In genomic region chr12:24378548-24379011, GRCh38 we compare ENCODE assay signal across 1 cellular context.
TF ChIP-seq lines count a peak whose summit lies in the region.

No MANE protein-coding gene starts in this region.

TF ChIP-seq in HEK293, 187 proteins besides CTCF, POLR2A, EP300 and RAD21 (continued from another document and continues in another):
- TF ChIP-seq ATF2 (tag by site-specific recombination; IDR thresholded peaks at IDR 0.05; ENCODE audit: low read depth) (peak; percentile 73; the same call in 1 of the 2 replicates), KLF16 (tag by site-specific recombination; IDR thresholded peaks at IDR 0.05) (no peak), ZNF133 (tag by site-specific recombination; IDR thresholded peaks at IDR 0.05) (no peak), REPIN1 (tag by site-specific recombination; IDR thresholded peaks at IDR 0.05; ENCODE audit: low read depth) (no peak), ZNF776 (tag by site-specific recombination; IDR thresholded peaks at IDR 0.05; ENCODE audit: borderline replicate concordance) (no peak), ZNF777 (tag by site-specific recombination; IDR thresholded peaks at IDR 0.05; ENCODE audit: borderline replicate concordance) (no peak), ZNF518A (tag by site-specific recombination; conservative IDR thresholded peaks at IDR 0.05; ENCODE audit: low read depth) (no peak; the same call in 1 of the 2 replicates), ZNF785 (tag by site-specific recombination; IDR thresholded peaks at IDR 0.05) (no peak), ZNF132 (tag by site-specific recombination; IDR thresholded peaks at IDR 0.05; ENCODE audit: borderline replicate concordance) (no peak), REST (tag by site-specific recombination; IDR thresholded peaks at IDR 0.05) (no peak), PRDM6 (tag by site-specific recombination; IDR thresholded peaks at IDR 0.05) (peak; percentile 97), ZNF670 (tag by site-specific recombination; IDR thresholded peaks at IDR 0.05; ENCODE audit: low read depth) (no peak), ZNF221 (tag by site-specific recombination; IDR thresholded peaks at IDR 0.05; ENCODE audit: borderline replicate concordance) (no peak; the same call in 1 of the 2 replicates), ZNF792 (tag by site-specific recombination; IDR thresholded peaks at IDR 0.05) (no peak), GLI2 (tag by site-specific recombination; IDR thresholded peaks at IDR 0.05; ENCODE audit: borderline replicate concordance, low read depth) (peak; percentile 86), ZBTB49 (tag by site-specific recombination; IDR thresholded peaks at IDR 0.05; ENCODE audit: low read depth) (peak; percentile 43; the same call in 1 of the 2 replicates), ZNF48 (tag by site-specific recombination; IDR thresholded peaks at IDR 0.05) (no peak), PRDM2 (tag by site-specific recombination; IDR thresholded peaks at IDR 0.05; ENCODE audit: borderline replicate concordance) (no peak), MZF1 (tag by site-specific recombination; IDR thresholded peaks at IDR 0.05; ENCODE audit: borderline replicate concordance) (peak; percentile 66; the same call in 1 of the 2 replicates), ZNF529 (tag by site-specific recombination; IDR thresholded peaks at IDR 0.05; ENCODE audit: insufficient replicate concordance) (no peak), ZNF248 (tag by site-specific recombination; IDR thresholded peaks at IDR 0.05) (no peak), ZBTB1 (tag by site-specific recombination; IDR thresholded peaks at IDR 0.05) (0 out of 2 replicates have a peak, but pooled peaks have one; percentile 51), ZNF768 (tag by site-specific recombination; IDR thresholded peaks at IDR 0.05) (no peak), ZNF174 (tag by site-specific recombination; IDR thresholded peaks at IDR 0.05) (no peak), SALL2 (tag by site-specific recombination; IDR thresholded peaks at IDR 0.05; ENCODE audit: borderline replicate concordance) (no peak), ZNF692 (tag by site-specific recombination; IDR thresholded peaks at IDR 0.05) (peak; percentile 95), PATZ1 (tag by site-specific recombination; IDR thresholded peaks at IDR 0.05) (peak; percentile 48; the same call in 1 of the 2 replicates), KLF9 (tag by site-specific recombination; IDR thresholded peaks at IDR 0.05; ENCODE audit: low read depth) (no peak), TRIM28 (IDR thresholded peaks at IDR 0.05; ENCODE audit: borderline replicate concordance, low read length) (peak; percentile 90), ZNF621 (tag by site-specific recombination; IDR thresholded peaks at IDR 0.05) (no peak)
